Comparison of ENCODE assay signal across 1 cellular context in genomic region chr10:48399551-48399950, GRCh38.
TF ChIP-seq lines count a peak whose summit lies in the region.

No MANE protein-coding gene starts in this region.

TF ChIP-seq in GM23338, 12 proteins besides CTCF, POLR2A, EP300 and RAD21:
- TF ChIP-seq ZNF462 (CRISPR knock-in tag; IDR thresholded peaks at IDR 0.05) (no peak), CREB1 (CRISPR knock-in tag; IDR thresholded peaks at IDR 0.05; ENCODE audit: low read depth) (no peak), EZH2phosphoT487 (IDR thresholded peaks at IDR 0.05; ENCODE audit: unreplicated experiment) (no peak)
